13 cellular contexts compared by ENCODE assay signal in the genomic region with DNA sequence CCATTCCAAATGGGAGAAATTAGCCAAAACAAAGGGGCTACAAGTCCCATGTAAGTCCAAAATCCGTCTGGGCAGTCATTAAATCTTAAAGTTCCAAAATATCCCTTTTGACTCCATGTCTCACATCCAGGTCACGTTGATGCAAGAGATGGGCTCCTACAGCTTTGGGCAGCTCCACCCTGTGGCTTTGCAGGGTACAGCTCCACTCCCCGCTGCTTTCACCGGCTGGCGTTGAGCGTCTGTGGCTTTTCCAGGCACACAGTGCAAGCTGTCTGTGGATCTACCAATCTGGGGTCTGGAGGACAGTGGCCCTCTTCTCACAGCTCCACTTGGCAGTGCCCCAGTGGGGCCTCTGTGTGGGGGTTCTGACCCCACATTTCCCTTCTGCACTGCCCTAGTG. TPM values are rescaled to one million over a fixed set of nuclear protein-coding genes. Genes with fewer than 3 reads are reported as not detected.
DNase-seq lines count a peak whose midpoint lies in the region; ATAC-seq, FAIRE-seq and TF ChIP-seq lines count a peak whose summit lies in the region.
"Had no signal": no experiment of that assay in that cellular context is flagged by ENCODE, and none has a peak within 500 bp of the region (broad histone marks: within the 10 kb centered on the region; RNA-seq: fewer than 3 reads in every experiment).

No MANE protein-coding gene starts in this region.

- H2AFZ ChIP-seq in GM12878 (ENCODE audit: control insufficient read depth, low read depth, low read length): no peak overlapping the region
- peak overlapping the region; percentile 57 for H2AFZ ChIP-seq in neural progenitor cell (replicated peaks)

- no peak overlapping the region for H3K9ac ChIP-seq in GM12878 (ENCODE audit: control insufficient read depth, insufficient read depth, low read length)
- H3K9ac ChIP-seq in neural progenitor cell: no peak overlapping the region

- WGBS in GM12878 (ENCODE audit: insufficient coverage, insufficient replicate concordance, low lambda C conversion rate, missing lambda C conversion rate): 54% methylated on average over 6 of the region's 6 CpGs

- RAD21 ChIA-PET in GM12878 (lab: Charles Lee; ENCODE audit: unreplicated experiment): interaction anchor here (1.0 kb wide), 1 partner anchor 89 kb away, joined by 5 read pairs; no protein-coding TSS in a partner anchor

- no peaks in the 10 kb centered on the region for H3K36me3 Mint-ChIP-seq in activated CD4-positive, alpha-beta T cell treated with anti-CD3 and anti-CD28 coated beads for 36 hours (ENCODE audit: low read depth)
- H3K36me3 Mint-ChIP-seq in neural progenitor cell: no peaks in the 10 kb centered on the region
- no peaks in the 10 kb centered on the region for H3K36me3 Mint-ChIP-seq in CD4-positive, alpha-beta T cell (ENCODE audit: low read depth)
- H3K36me3 Mint-ChIP-seq: immature natural killer cell had no signal

- intact Hi-C loops in activated CD4-positive, alpha-beta T cell treated with anti-CD3 and anti-CD28 coated beads for 36 hours (cut with DNase I, micrococcal nuclease): no loop called here
- intact Hi-C loops in GM12878 (cut with micrococcal nuclease; ENCODE audit: unreplicated experiment): no loop called here
- intact Hi-C loops in CD4-positive, alpha-beta T cell (cut with DNase I, micrococcal nuclease): no loop called here

- no peaks in the 10 kb centered on the region for H3K79me2 ChIP-seq in GM12878 (ENCODE audit: control insufficient read depth, insufficient read depth, low read length)
- no peaks in the 10 kb centered on the region for H3K79me2 ChIP-seq in neural progenitor cell (ENCODE audit: low read depth)

- CTCF ChIA-PET in activated CD4-positive, alpha-beta T cell treated with anti-CD3 and anti-CD28 coated beads for 36 hours (lab: Charles Lee): interaction anchor here (1.3 kb wide), 1 partner anchor 82 kb away, joined by 3 read pairs; no protein-coding TSS in a partner anchor
- CTCF ChIA-PET in GM12878 (lab: Yijun Ruan, JAX): interaction anchor here (1.4 to 2.0 kb wide), 3 partner anchors 17 to 89 kb away, joined by 3 to 6 read pairs (median 4); no protein-coding TSS in a partner anchor
- CTCF ChIA-PET in CD4-positive, alpha-beta T cell (lab: Charles Lee): no interaction called here

- H3K36me3 ChIP-seq in GM12878 (ENCODE audit: control insufficient read depth in 2 of 2, insufficient read depth in 2 of 2, low read length in 1 of 2) (no peaks in the 10 kb centered on the region), neural progenitor cell (no peaks in the 10 kb centered on the region)

- H4K20me1 ChIP-seq in GM12878 (ENCODE audit: control insufficient read depth, insufficient read depth): no peaks in the 10 kb centered on the region
- no peaks in the 10 kb centered on the region for H4K20me1 ChIP-seq in neural progenitor cell (ENCODE audit: low read depth)

- DNase-seq in activated CD4-positive, alpha-beta T cell treated with anti-CD3 and anti-CD28 coated beads for 36 hours: peak; percentile 36
- no peak for DNase-seq in activated CD4-positive, alpha-beta T cell treated with anti-CD3 and anti-CD28 coated beads, Interleukin-2, amount 50 U/mL, for 1 hour
- DNase-seq in GM12878 (ENCODE audit: low read depth, low spot score) (no peak), neural progenitor cell (ENCODE audit: low spot score) (peak; percentile 49), dermis blood vessel endothelial cell (no peak), epidermal melanocyte (ENCODE audit: insufficient read length, low spot score) (no peak)
- no peak for DNase-seq in CD4-positive, alpha-beta T cell
- DNase-seq: activated gamma-delta T cell treated with Interleukin-2 at 50 U/mL for 16 hours; effector CD4-positive, alpha-beta T cell; immature natural killer cell; NCI-H2171 treated with DMSO at 0.1 percent for 48 hours had no signal

- H3K9me3 Mint-ChIP-seq in activated CD4-positive, alpha-beta T cell treated with anti-CD3 and anti-CD28 coated beads for 36 hours (ENCODE audit: low read depth): peaks cover 2% of the 10 kb centered on the region
- H3K9me3 Mint-ChIP-seq in neural progenitor cell: peaks cover 4% of the 10 kb centered on the region
- peaks cover 4% of the 10 kb centered on the region for H3K9me3 Mint-ChIP-seq in CD4-positive, alpha-beta T cell

- H3K4me2 ChIP-seq in GM12878 (ENCODE audit: control insufficient read depth, insufficient read depth): no peak overlapping the region
- H3K4me2 ChIP-seq in neural progenitor cell: no peak overlapping the region

- H3K4me3 ChIP-seq in GM12878 (no peak overlapping the region), neural progenitor cell (no peak overlapping the region)

- H3K27me3 ChIP-seq in GM12878 (replicated peaks in 1 of 2; ENCODE audit: control insufficient read depth in 2 of 2, insufficient read depth in 2 of 2, low read length in 1 of 2): no peaks in the 10 kb centered on the region
- no peaks in the 10 kb centered on the region for H3K27me3 ChIP-seq in neural progenitor cell
- no peaks in the 10 kb centered on the region for H3K27me3 ChIP-seq in CD4-positive, alpha-beta T cell (ENCODE audit: control insufficient read depth, insufficient read depth, low read length)

- no peaks in the 10 kb centered on the region for H3K4me1 Mint-ChIP-seq in activated CD4-positive, alpha-beta T cell treated with anti-CD3 and anti-CD28 coated beads for 36 hours
- no peaks in the 10 kb centered on the region for H3K4me1 Mint-ChIP-seq in neural progenitor cell
- H3K4me1 Mint-ChIP-seq in CD4-positive, alpha-beta T cell (ENCODE audit: low read depth): no peaks in the 10 kb centered on the region
- H3K4me1 Mint-ChIP-seq: immature natural killer cell had no signal

- TF ChIP-seq CTCF in LNCAP (IDR thresholded peaks at IDR 0.05): peak; percentile 56
- peak; percentile 17 to 50 (median 38); a peak in 3 of 6 replicates for TF ChIP-seq CTCF in GM12878 (IDR thresholded peaks at IDR 0.05 in 2 of 3, conservative IDR thresholded peaks at IDR 0.05 in 1 of 3; ENCODE audit: control insufficient read depth in 2 of 3, extremely low read depth in 1 of 3, insufficient read depth in 1 of 3, low read depth in 3 of 3, low read length in 3 of 3)
- peak; percentile 60 for TF ChIP-seq CTCF in neural progenitor cell (IDR thresholded peaks at IDR 0.05)
- no peak for TF ChIP-seq CTCF in CD4-positive, alpha-beta T cell (IDR thresholded peaks at IDR 0.05)

- no peak overlapping the region for H3K27ac Mint-ChIP-seq in activated CD4-positive, alpha-beta T cell treated with anti-CD3 and anti-CD28 coated beads for 36 hours
- H3K27ac Mint-ChIP-seq in neural progenitor cell: no peak overlapping the region
- H3K27ac Mint-ChIP-seq in CD4-positive, alpha-beta T cell: no peak overlapping the region
- H3K27ac Mint-ChIP-seq: immature natural killer cell had no signal

- H3K27ac ChIP-seq in GM12878 (ENCODE audit: control insufficient read depth, insufficient read depth): no peak overlapping the region
- no peak overlapping the region for H3K27ac ChIP-seq in neural progenitor cell
- no peak overlapping the region for H3K27ac ChIP-seq in CD4-positive, alpha-beta T cell (ENCODE audit: low read depth, low read length)

- H3K9me3 ChIP-seq in GM12878 (replicated peaks; ENCODE audit: control insufficient read depth, insufficient read depth, low read length): no peaks in the 10 kb centered on the region; the same call in 2 of the 3 replicates
- H3K9me3 ChIP-seq in neural progenitor cell (ENCODE audit: low read depth): no peaks in the 10 kb centered on the region
- no peaks in the 10 kb centered on the region for H3K9me3 ChIP-seq in CD4-positive, alpha-beta T cell (ENCODE audit: control insufficient read depth, low read length)

- in situ Hi-C loops in GM12878 (cut with MboI): no loop called here

- SMC1A ChIA-PET in GM12878 (lab: Charles Lee; ENCODE audit: uncharacterized antibody, unreplicated experiment): interaction anchor here (1.2 kb wide), 1 partner anchor 91 kb away, joined by 4 read pairs; no protein-coding TSS in a partner anchor

- no peak for TF ChIP-seq POLR2A in GM12878 (IDR thresholded peaks at IDR 0.05; ENCODE audit: low read depth, low read length)

- POLR2A ChIA-PET in activated CD4-positive, alpha-beta T cell treated with anti-CD3 and anti-CD28 coated beads for 36 hours (lab: Charles Lee): no interaction called here
- POLR2A ChIA-PET in GM12878 (lab: Charles Lee): no interaction called here
- POLR2A ChIA-PET in CD4-positive, alpha-beta T cell (lab: Charles Lee): no interaction called here

- ATAC-seq in activated CD4-positive, alpha-beta T cell treated with anti-CD3 and anti-CD28 coated beads for 36 hours: peak; percentile 33
- peak; percentile 86 for ATAC-seq in GM12878
- ATAC-seq in CD4-positive, alpha-beta T cell (ENCODE audit: poor library complexity): no peak

- H3K4me1 ChIP-seq in GM12878 (ENCODE audit: control insufficient read depth, insufficient read depth, low read length) (no peaks in the 10 kb centered on the region), neural progenitor cell (no peaks in the 10 kb centered on the region)

- H3F3A ChIP-seq in neural progenitor cell (ENCODE audit: low read depth): no peaks in the 10 kb centered on the region

- BruUV-seq in GM12878 (replicated peaks; lab: Mats Ljungman, UMichigan): no TSS peak

- FAIRE-seq in GM12878 (lab: Jason Lieb, UNC): no peak
- FAIRE-seq: GM12891 had no signal

- TF ChIP-seq RAD21 in GM12878 (IDR thresholded peaks at IDR 0.05; ENCODE audit: insufficient read depth, low read depth, low read length): no peak

- no peaks in the 10 kb centered on the region for H3K27me3 Mint-ChIP-seq in activated CD4-positive, alpha-beta T cell treated with anti-CD3 and anti-CD28 coated beads for 36 hours
- peaks cover 2% of the 10 kb centered on the region for H3K27me3 Mint-ChIP-seq in neural progenitor cell (ENCODE audit: insufficient read depth, low read depth)
- H3K27me3 Mint-ChIP-seq in CD4-positive, alpha-beta T cell: no peaks in the 10 kb centered on the region

- H3K4me3 Mint-ChIP-seq in activated CD4-positive, alpha-beta T cell treated with anti-CD3 and anti-CD28 coated beads for 36 hours: no peak overlapping the region
- H3K4me3 Mint-ChIP-seq in neural progenitor cell: no peak overlapping the region
- no peak overlapping the region for H3K4me3 Mint-ChIP-seq in CD4-positive, alpha-beta T cell
- H3K4me3 Mint-ChIP-seq: immature natural killer cell had no signal

- no peak for TF ChIP-seq EP300 in GM12878 (IDR thresholded peaks at IDR 0.05; ENCODE audit: borderline replicate concordance in 1 of 2, control insufficient read depth in 1 of 2, low read depth in 2 of 2, low read length in 2 of 2)

RNA-seq across cellular contexts. Expression of gene PRG4, which starts 51.3 kb away (rescaled TPM):
- 1 to 10 TPM; 7.0 to 8.5 TPM for total RNA-seq in activated CD4-positive, alpha-beta T cell treated with anti-CD3 and anti-CD28 coated beads for 36 hours
- total RNA-seq in GM12878 (2013; cell fraction: nucleolus; rRNA removed): not detected in 2 replicates
- total RNA-seq in GM12878 (2014; rRNA removed) (0.05 and 0.06 TPM in 2 replicates), GM12878 (2014; rRNA removed; fragmentation: Illumina TruSeq; extraction: Trizol) (not detected in 2 replicates), GM12878 (2021) (0.03 and 0.05 TPM in 2 replicates), neural progenitor cell (ENCODE audit: low replicate concordance) (0.07 and 0.12 TPM in 2 replicates), dermis blood vessel endothelial cell (0.05 TPM in 1 of 2 replicates, not detected in the other)
- polyA plus RNA-seq in GM12878 (2011; ENCODE audit: low read depth): not detected
- polyA plus RNA-seq in GM12878 (2011; rRNA removed) (0.18 and 0.19 TPM in 2 replicates), GM12878 (2014; fragmentation: Illumina TruSeq; extraction: Trizol) (not detected in 2 replicates), GM12878 (2014; fragmentation: Nextera tagmentation; extraction: Ambion mirVana) (under 1 TPM; 0.03 to 0.05 TPM), GM12878 (2014; rRNA removed) (0.05 TPM in 1 of 2 replicates, not detected in the other), GM12878 (2016; fragmentation: Nextera tagmentation; extraction: Ambion mirVana) (not detected)
- polyA plus RNA-seq in GM12878 (2011; cell fraction: cytosol; rRNA removed): not detected in 2 replicates
- polyA plus RNA-seq in GM12878 (2011; cell fraction: nucleus; rRNA removed): not detected in 2 replicates
- 0.04 TPM in 1 of 2 replicates, not detected in the other for polyA plus RNA-seq in GM12878 (2012)
- polyA minus RNA-seq in GM12878 (2011; rRNA and poly(A)+ RNA removed): not detected in 2 replicates
- not detected in 2 replicates for polyA minus RNA-seq in GM12878 (2011; cell fraction: cytosol; rRNA and poly(A)+ RNA removed)
- not detected in 2 replicates for polyA minus RNA-seq in GM12878 (2011; cell fraction: nucleus; rRNA and poly(A)+ RNA removed)
- total RNA-seq in CD4-positive, alpha-beta T cell: under 1 TPM; 0.06 to 0.08 TPM
- polyA plus RNA-seq: immature natural killer cell had no signal

Comparison
In these comparisons a context has a peak if more than half of its experiments do, and no peak if none do; other contexts are left out.
1. DNase-seq: peak in activated CD4-positive, alpha-beta T cell treated with anti-CD3 and anti-CD28 coated beads for 36 hours (single experiment) and neural progenitor cell (single experiment); none in activated CD4-positive, alpha-beta T cell treated with anti-CD3 and anti-CD28 coated beads, Interleukin-2, amount 50 U/mL, for 1 hour (single experiment), GM12878 (single experiment), dermis blood vessel endothelial cell (single experiment), CD4-positive, alpha-beta T cell (0 of 10) and epidermal melanocyte (single experiment).